In genomic region chr5:139795074-139796001, GRCh38 we compare ENCODE assay signal across 2 cellular contexts.
TF ChIP-seq lines count a peak whose summit lies in the region.

Gene PSD2, plus strand, starts transcription at chr5:139795808. Its CDS starts 13,633 bp downstream, at chr5:139809441.

TF ChIP-seq in SK-N-SH, 30 proteins besides CTCF, POLR2A, EP300 and RAD21 (continued from another document):
- TF ChIP-seq ZBTB33 (IDR thresholded peaks at IDR 0.05; ENCODE audit: borderline replicate concordance, low read depth), result no peak
TF ChIP-seq in SK-N-SH: peak in this region for 0.

TF ChIP-seq in SK-N-SH treated with all-trans-retinoic acid at 6 μM for 48 hours, 23 proteins besides CTCF, POLR2A, EP300 and RAD21 (continued from another document):
- no peak for TF ChIP-seq POU6F1 (CRISPR knock-in tag; IDR thresholded peaks at IDR 0.05; ENCODE audit: borderline replicate concordance, low read depth)
- TF ChIP-seq GLIS3 (CRISPR knock-in tag; IDR thresholded peaks at IDR 0.05), result no peak
- no peak for TF ChIP-seq RARB (CRISPR knock-in tag; IDR thresholded peaks at IDR 0.05)
- TF ChIP-seq ZNF565 (CRISPR knock-in tag; conservative IDR thresholded peaks at IDR 0.05; ENCODE audit: low read depth), result no peak
- TF ChIP-seq CSRNP3 (CRISPR knock-in tag; IDR thresholded peaks at IDR 0.05), result no peak
